Comparison of ENCODE assay signal across 1 cellular context in the genomic region with DNA sequence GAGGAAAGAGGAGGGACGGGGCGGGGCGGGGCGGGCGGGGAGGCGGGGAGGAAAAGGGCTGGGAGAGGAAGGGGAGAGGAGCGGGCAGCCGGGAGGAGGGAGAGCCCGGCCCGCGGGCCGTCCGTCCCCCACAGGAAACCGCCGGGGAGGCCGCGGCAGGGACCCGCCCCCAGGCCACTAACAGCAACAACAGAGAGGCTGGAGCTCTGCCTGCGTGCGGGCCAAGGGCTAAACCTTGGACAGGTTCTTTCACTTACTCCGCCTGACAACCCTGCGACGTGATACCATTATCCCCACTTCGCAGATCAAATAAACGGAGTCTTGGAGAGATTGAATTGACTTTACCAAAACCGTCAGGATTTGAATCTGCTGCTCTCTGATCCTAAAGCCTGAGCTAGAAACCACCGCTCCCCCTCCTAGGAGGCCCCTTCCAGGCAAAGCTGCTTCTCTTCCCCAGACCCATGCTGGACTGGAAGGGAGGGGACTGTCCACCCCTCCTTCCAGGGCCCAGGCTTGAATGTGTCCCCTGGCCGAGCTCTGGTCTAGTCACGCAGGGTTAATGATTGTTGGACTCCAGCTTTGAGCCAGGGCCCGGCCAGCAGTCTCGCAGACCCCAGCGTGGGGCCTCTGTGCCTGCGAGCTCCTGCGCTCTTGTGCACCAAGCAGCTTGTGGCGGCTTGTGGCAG.
TF ChIP-seq lines count a peak whose summit lies in the region.

Gene EVA1B, minus strand, starts transcription at position 10 of the 686 bp plus-strand sequence. CDS start 608 bp downstream, outside the sequence.

TF ChIP-seq in HepG2, 621 proteins besides CTCF, POLR2A, EP300 and RAD21 (continued from another document and continues in another):
- TF ChIP-seq MLLT10 (CRISPR knock-in tag; IDR thresholded peaks at IDR 0.05) (no peak), ZNF354B (CRISPR knock-in tag; IDR thresholded peaks at IDR 0.05) (no peak), DBP (CRISPR knock-in tag; IDR thresholded peaks at IDR 0.05; ENCODE audit: not compliant biosample characterization) (no peak), NR2F6 (IDR thresholded peaks at IDR 0.05) (no peak), NR2F6 (CRISPR knock-in tag; IDR thresholded peaks at IDR 0.05) (0 out of 2 replicates have a peak, but pooled peaks have one; percentile 16), RXRA (CRISPR knock-in tag; IDR thresholded peaks at IDR 0.05) (peak; percentile 74; the same call in 1 of the 2 replicates), ZNF225 (CRISPR knock-in tag; IDR thresholded peaks at IDR 0.05) (no peak), PATZ1 (CRISPR knock-in tag; IDR thresholded peaks at IDR 0.05) (peak; percentile 79; the same call in 1 of the 2 replicates), HNF1B (CRISPR knock-in tag; IDR thresholded peaks at IDR 0.05) (peak; percentile 98), BORCS8-MEF2B (CRISPR knock-in tag; IDR thresholded peaks at IDR 0.05) (peak; percentile 65; the same call in 1 of the 2 replicates), MXD4 (CRISPR knock-in tag; IDR thresholded peaks at IDR 0.05) (peak; percentile 69; the same call in 1 of the 2 replicates), SNAPC5 (CRISPR knock-in tag; IDR thresholded peaks at IDR 0.05; ENCODE audit: borderline replicate concordance) (no peak), U2AF2 (IDR thresholded peaks at IDR 0.05; ENCODE audit: low read depth, low read length) (no peak), SNAI1 (CRISPR knock-in tag; IDR thresholded peaks at IDR 0.05; ENCODE audit: borderline replicate concordance) (no peak), STAG1 (CRISPR knock-in tag; IDR thresholded peaks at IDR 0.05) (peak; percentile 15; the same call in 1 of the 2 replicates), ZNF501 (CRISPR knock-in tag; IDR thresholded peaks at IDR 0.05) (0 out of 2 replicates have a peak, but pooled peaks have one; percentile 17), EED (CRISPR knock-in tag; IDR thresholded peaks at IDR 0.05) (0 out of 2 replicates have a peak, but pooled peaks have one; percentile 46), YEATS2 (CRISPR knock-in tag; IDR thresholded peaks at IDR 0.05; ENCODE audit: borderline replicate concordance) (no peak; the same call in none of the 2 replicates), REPIN1 (CRISPR knock-in tag; IDR thresholded peaks at IDR 0.05; ENCODE audit: borderline replicate concordance, low read depth) (0 out of 2 replicates have a peak, but pooled peaks have one; percentile 71), ARID4A (CRISPR knock-in tag; IDR thresholded peaks at IDR 0.05; ENCODE audit: borderline replicate concordance) (peak; percentile 82), ZNF234 (CRISPR knock-in tag; conservative IDR thresholded peaks at IDR 0.05) (no peak), SMAD3 (CRISPR knock-in tag; IDR thresholded peaks at IDR 0.05) (0 out of 2 replicates have a peak, but pooled peaks have one; percentile 63), ZNF572 (CRISPR knock-in tag; IDR thresholded peaks at IDR 0.05) (no peak), SP140L (CRISPR knock-in tag; IDR thresholded peaks at IDR 0.05; ENCODE audit: borderline replicate concordance) (no peak)
- TF ChIP-seq, protein P1, sequence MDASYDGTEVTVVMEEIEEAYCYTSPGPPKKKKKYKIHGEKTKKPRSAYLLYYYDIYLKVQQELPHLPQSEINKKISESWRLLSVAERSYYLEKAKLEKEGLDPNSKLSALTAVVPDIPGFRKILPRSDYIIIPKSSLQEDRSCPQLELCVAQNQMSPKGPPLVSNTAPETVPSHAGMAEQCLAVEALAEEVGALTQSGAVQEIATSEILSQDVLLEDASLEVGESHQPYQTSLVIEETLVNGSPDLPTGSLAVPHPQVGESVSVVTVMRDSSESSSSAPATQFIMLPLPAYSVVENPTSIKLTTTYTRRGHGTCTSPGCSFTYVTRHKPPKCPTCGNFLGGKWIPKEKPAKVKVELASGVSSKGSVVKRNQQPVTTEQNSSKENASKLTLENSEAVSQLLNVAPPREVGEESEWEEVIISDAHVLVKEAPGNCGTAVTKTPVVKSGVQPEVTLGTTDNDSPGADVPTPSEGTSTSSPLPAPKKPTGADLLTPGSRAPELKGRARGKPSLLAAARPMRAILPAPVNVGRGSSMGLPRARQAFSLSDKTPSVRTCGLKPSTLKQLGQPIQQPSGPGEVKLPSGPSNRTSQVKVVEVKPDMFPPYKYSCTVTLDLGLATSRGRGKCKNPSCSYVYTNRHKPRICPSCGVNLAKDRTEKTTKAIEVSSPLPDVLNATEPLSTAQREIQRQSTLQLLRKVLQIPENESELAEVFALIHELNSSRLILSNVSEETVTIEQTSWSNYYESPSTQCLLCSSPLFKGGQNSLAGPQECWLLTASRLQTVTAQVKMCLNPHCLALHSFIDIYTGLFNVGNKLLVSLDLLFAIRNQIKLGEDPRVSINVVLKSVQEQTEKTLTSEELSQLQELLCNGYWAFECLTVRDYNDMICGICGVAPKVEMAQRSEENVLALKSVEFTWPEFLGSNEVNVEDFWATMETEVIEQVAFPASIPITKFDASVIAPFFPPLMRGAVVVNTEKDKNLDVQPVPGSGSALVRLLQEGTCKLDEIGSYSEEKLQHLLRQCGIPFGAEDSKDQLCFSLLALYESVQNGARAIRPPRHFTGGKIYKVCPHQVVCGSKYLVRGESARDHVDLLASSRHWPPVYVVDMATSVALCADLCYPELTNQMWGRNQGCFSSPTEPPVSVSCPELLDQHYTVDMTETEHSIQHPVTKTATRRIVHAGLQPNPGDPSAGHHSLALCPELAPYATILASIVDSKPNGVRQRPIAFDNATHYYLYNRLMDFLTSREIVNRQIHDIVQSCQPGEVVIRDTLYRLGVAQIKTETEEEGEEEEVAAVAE (CRISPR knock-in tag; IDR thresholded peaks at IDR 0.05; ENCODE audit: borderline replicate concordance), result peak; percentile 18; the same call in 1 of the 2 replicates
- TF ChIP-seq, protein P2, sequence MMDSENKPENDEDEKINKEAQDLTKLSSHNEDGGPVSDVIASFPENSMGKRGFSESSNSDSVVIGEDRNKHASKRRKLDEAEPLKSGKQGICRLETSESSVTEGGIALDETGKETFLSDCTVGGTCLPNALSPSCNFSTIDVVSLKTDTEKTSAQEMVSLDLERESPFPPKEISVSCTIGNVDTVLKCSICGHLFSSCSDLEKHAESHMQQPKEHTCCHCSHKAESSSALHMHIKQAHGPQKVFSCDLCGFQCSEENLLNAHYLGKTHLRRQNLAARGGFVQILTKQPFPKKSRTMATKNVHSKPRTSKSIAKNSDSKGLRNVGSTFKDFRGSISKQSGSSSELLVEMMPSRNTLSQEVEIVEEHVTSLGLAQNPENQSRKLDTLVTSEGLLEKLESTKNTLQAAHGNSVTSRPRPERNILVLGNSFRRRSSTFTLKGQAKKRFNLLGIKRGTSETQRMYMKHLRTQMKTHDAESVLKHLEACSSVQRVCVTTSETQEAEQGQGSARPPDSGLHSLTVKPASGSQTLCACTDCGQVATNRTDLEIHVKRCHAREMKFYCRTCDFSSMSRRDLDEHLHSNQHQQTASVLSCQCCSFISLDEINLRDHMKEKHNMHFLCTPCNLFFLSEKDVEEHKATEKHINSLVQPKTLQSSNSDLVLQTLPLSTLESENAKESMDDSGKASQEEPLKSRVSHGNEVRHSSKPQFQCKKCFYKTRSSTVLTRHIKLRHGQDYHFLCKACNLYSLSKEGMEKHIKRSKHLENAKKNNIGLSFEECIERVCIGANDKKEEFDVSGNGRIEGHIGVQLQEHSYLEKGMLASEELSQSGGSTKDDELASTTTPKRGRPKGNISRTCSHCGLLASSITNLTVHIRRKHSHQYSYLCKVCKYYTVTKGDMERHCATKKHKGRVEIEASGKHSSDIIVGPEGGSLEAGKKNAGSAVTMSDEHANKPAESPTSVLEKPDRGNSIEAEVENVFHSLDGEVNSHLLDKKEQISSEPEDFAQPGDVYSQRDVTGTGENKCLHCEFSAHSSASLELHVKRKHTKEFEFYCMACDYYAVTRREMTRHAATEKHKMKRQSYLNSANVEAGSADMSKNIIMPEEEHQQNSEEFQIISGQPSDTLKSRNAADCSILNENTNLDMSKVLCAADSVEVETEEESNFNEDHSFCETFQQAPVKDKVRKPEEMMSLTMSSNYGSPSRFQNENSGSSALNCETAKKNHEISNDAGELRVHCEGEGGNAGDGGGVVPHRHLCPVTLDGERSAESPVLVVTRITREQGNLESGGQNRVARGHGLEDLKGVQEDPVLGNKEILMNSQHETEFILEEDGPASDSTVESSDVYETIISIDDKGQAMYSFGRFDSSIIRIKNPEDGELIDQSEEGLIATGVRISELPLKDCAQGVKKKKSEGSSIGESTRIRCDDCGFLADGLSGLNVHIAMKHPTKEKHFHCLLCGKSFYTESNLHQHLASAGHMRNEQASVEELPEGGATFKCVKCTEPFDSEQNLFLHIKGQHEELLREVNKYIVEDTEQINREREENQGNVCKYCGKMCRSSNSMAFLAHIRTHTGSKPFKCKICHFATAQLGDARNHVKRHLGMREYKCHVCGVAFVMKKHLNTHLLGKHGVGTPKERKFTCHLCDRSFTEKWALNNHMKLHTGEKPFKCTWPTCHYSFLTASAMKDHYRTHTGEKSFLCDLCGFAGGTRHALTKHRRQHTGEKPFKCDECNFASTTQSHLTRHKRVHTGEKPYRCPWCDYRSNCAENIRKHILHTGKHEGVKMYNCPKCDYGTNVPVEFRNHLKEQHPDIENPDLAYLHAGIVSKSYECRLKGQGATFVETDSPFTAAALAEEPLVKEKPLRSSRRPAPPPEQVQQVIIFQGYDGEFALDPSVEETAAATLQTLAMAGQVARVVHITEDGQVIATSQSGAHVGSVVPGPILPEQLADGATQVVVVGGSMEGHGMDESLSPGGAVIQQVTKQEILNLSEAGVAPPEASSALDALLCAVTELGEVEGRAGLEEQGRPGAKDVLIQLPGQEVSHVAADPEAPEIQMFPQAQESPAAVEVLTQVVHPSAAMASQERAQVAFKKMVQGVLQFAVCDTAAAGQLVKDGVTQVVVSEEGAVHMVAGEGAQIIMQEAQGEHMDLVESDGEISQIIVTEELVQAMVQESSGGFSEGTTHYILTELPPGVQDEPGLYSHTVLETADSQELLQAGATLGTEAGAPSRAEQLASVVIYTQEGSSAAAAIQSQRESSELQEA (CRISPR knock-in tag; IDR thresholded peaks at IDR 0.05; ENCODE audit: not compliant biosample characterization), result peak; percentile 64
